9 cellular contexts compared by ENCODE assay signal in the genomic region with DNA sequence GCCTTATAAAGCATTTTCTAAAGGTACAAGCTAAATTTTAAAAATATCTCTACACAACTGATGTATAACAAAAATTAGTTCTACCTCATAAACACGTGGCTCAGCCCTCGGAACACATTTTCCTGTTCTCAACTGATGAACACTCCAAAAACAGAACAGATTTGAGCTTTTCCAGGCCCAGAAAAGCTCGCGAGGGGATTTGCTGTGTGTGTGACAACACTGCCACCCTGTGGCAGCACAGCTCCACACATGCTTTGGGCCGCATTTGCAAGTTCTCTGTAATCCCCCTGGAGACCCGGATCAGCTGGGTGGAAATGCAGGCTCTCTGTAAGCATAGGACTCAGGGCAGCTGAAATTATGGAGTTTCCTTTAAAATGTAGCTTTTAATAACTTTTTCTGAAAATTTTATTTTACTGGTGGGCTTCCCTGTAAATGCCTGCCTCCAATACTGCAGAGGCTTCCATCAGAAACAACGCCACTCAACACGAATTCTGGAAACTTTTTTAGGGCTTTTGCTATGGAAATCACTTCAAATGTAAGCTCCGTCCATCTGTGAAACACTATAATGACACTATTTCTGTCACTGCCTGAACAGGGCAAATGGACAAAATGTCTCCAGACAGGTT.
DNase-seq lines count a peak whose midpoint lies in the region; ATAC-seq lines count a peak whose summit lies in the region.
"Had no signal": no experiment of that assay in that cellular context is flagged by ENCODE, and none has a peak within 500 bp of the region (broad histone marks: within the 10 kb centered on the region; RNA-seq: fewer than 3 reads in every experiment).

No MANE protein-coding gene starts in this region.

- H3K4me1 Mint-ChIP-seq in central memory CD8-positive, alpha-beta T cell = no peaks in the 10 kb centered on the region

- peaks cover 56% of the 10 kb centered on the region for H3K27me3 Mint-ChIP-seq in central memory CD8-positive, alpha-beta T cell

- H3K9me3 Mint-ChIP-seq in central memory CD8-positive, alpha-beta T cell = no peaks in the 10 kb centered on the region
- H3K9me3 Mint-ChIP-seq: T-helper 1 cell treated with Interleukin-12 subunit alpha and Interleukin-12 subunit beta and Interleukin-4 antibody, amounts not matched to agents 30 μg/mL and 1 μg/mL, for 36 hours had no signal

- intact Hi-C loops in left colon (cut with DNase I, micrococcal nuclease) = loop anchor here (5.0 to 10.0 kb wide), 3 partner anchors 204 to 1066 kb away; a partner anchor contains a TSS

- H3K36me3 Mint-ChIP-seq in central memory CD8-positive, alpha-beta T cell (ENCODE audit: insufficient read depth) = no peaks in the 10 kb centered on the region

- DNase-seq in COR-L47 (lab: John Stamatoyannopoulos, UW) = peak; percentile 52
- DNase-seq in NCI-H2029 treated with DMSO at 0.1 percent for 48 hours (lab: John Stamatoyannopoulos, UW) = peak; percentile 12
- DNase-seq in activated CD4-positive, CD25-positive, alpha-beta regulatory T cell treated with anti-CD3 and anti-CD28 coated beads, Interleukin-2, amount 50 U/mL, for 16 hours (ENCODE audit: low read depth, low spot score) = peak; percentile 16
- DNase-seq in central memory CD8-positive, alpha-beta T cell (ENCODE audit: low spot score in 2 of 2) = peak; percentile 17 to 19
- peak; percentile 31 to 52 for DNase-seq in left colon
- peak; percentile 50 to 57 for DNase-seq in stimulated activated CD4-positive, alpha-beta T cell treated with anti-CD3 and anti-CD28 coated beads, Interleukin-2, amount 100 ng/mL, for 48 hours

- no peak overlapping the region for H3K4me3 Mint-ChIP-seq in central memory CD8-positive, alpha-beta T cell
- H3K4me3 Mint-ChIP-seq: T-helper 1 cell treated with Interleukin-12 subunit alpha and Interleukin-12 subunit beta and Interleukin-4 antibody, amounts not matched to agents 30 μg/mL and 1 μg/mL, for 36 hours had no signal

- peak; percentile 38 for ATAC-seq in GM21576 (IDR thresholded peaks at IDR 0.05; ENCODE audit: unreplicated experiment)
- no peak for ATAC-seq in central memory CD8-positive, alpha-beta T cell (replicated peaks; ENCODE audit: extremely low read depth, poor library complexity, severe bottlenecking)
- peak; percentile 58 for ATAC-seq in left colon
- ATAC-seq in GM21526 (IDR thresholded peaks at IDR 0.05; ENCODE audit: low FRiP score, unreplicated experiment) = no peak

- H3K27ac Mint-ChIP-seq in central memory CD8-positive, alpha-beta T cell (ENCODE audit: low read depth) = no peak overlapping the region
- H3K27ac Mint-ChIP-seq: T-helper 1 cell treated with Interleukin-12 subunit alpha and Interleukin-12 subunit beta and Interleukin-4 antibody, amounts not matched to agents 30 μg/mL and 1 μg/mL, for 36 hours had no signal

Comparison
In these comparisons a context has a peak if more than half of its experiments do, and no peak if none do; other contexts are left out.
1. ATAC-seq: peak in GM21576 (single experiment) and left colon (single experiment); none in central memory CD8-positive, alpha-beta T cell (single experiment) and GM21526 (single experiment).
2. Peak in every context shown above with its lines, with median percentiles within 50 percentile points of each other: DNase-seq.